Comparison of ENCODE assay signal across 2 cellular contexts in the genomic region with DNA sequence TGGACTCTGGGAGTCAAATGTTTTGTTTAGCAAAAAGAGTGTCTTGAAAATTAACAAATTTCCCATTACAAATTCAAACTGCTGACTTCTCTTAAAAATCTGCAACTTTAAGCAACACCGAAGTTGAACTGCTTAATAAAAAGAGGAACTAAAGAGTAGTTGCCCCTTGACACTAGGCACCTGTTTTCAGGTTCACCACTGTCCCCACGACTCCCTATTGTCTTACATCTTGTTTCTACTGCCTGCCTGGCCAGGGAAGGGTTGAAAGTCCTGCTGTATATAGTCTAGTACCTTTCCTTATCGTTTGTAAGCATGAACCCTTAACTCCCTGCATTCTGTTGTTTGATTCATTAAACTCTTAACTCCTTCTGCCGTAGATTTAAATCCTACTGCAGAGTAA.
TF ChIP-seq lines count a peak whose summit lies in the region.

No MANE protein-coding gene starts in this region.

TF ChIP-seq in IMR-90, 13 proteins besides CTCF, POLR2A, EP300 and RAD21:
- TF ChIP-seq SMC3 (IDR thresholded peaks at IDR 0.05; ENCODE audit: low read depth, low read length) (no peak), BHLHE40 (IDR thresholded peaks at IDR 0.05; ENCODE audit: low read depth, low read length) (no peak), MAZ (IDR thresholded peaks at IDR 0.05; ENCODE audit: borderline replicate concordance, low read depth, low read length) (no peak)
- TF ChIP-seq, protein P1, sequence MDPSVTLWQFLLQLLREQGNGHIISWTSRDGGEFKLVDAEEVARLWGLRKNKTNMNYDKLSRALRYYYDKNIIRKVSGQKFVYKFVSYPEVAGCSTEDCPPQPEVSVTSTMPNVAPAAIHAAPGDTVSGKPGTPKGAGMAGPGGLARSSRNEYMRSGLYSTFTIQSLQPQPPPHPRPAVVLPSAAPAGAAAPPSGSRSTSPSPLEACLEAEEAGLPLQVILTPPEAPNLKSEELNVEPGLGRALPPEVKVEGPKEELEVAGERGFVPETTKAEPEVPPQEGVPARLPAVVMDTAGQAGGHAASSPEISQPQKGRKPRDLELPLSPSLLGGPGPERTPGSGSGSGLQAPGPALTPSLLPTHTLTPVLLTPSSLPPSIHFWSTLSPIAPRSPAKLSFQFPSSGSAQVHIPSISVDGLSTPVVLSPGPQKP (IDR thresholded peaks at IDR 0.05; ENCODE audit: borderline replicate concordance, low read depth, low read length), result no peak

TF ChIP-seq in GM12878, 131 proteins besides CTCF, POLR2A, EP300 and RAD21:
- TF ChIP-seq NR2F1 (conservative IDR thresholded peaks at IDR 0.05) (0 out of 2 replicates have a peak, but pooled peaks have one; percentile 36), POLR2AphosphoS2 (IDR thresholded peaks at IDR 0.05; ENCODE audit: low read depth, low read length) (no peak)
